2 cellular contexts compared by ENCODE assay signal in the genomic region with DNA sequence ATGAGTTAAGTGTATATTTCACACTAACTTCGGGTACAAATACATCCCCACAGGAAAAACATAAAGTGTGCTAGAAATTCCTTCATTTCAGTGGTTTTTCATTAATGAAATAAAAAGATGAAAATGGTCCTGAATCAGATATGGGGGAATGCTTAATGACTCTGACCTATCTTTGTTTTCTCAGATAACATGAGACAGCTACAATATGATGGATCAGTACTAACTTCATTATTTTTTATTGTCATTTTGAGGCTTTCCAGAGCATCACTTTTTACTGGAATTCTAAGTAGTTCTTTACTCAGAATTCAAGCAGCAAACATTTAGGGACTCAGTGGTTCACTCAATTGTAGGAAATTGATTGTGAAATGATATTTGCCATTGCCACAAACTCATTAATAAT.
TF ChIP-seq lines count a peak whose summit lies in the region.

No MANE protein-coding gene starts in this region.

TF ChIP-seq in SK-N-SH, 30 proteins besides CTCF, POLR2A, EP300 and RAD21 (continued from another document):
- TF ChIP-seq, protein P1, sequence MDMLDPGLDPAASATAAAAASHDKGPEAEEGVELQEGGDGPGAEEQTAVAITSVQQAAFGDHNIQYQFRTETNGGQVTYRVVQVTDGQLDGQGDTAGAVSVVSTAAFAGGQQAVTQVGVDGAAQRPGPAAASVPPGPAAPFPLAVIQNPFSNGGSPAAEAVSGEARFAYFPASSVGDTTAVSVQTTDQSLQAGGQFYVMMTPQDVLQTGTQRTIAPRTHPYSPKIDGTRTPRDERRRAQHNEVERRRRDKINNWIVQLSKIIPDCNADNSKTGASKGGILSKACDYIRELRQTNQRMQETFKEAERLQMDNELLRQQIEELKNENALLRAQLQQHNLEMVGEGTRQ (IDR thresholded peaks at IDR 0.05; ENCODE audit: borderline replicate concordance, low read depth, low read length): no peak

TF ChIP-seq in neural cell, 6 proteins besides CTCF, POLR2A, EP300 and RAD21 (continued from another document):
- TF ChIP-seq, protein P2, sequence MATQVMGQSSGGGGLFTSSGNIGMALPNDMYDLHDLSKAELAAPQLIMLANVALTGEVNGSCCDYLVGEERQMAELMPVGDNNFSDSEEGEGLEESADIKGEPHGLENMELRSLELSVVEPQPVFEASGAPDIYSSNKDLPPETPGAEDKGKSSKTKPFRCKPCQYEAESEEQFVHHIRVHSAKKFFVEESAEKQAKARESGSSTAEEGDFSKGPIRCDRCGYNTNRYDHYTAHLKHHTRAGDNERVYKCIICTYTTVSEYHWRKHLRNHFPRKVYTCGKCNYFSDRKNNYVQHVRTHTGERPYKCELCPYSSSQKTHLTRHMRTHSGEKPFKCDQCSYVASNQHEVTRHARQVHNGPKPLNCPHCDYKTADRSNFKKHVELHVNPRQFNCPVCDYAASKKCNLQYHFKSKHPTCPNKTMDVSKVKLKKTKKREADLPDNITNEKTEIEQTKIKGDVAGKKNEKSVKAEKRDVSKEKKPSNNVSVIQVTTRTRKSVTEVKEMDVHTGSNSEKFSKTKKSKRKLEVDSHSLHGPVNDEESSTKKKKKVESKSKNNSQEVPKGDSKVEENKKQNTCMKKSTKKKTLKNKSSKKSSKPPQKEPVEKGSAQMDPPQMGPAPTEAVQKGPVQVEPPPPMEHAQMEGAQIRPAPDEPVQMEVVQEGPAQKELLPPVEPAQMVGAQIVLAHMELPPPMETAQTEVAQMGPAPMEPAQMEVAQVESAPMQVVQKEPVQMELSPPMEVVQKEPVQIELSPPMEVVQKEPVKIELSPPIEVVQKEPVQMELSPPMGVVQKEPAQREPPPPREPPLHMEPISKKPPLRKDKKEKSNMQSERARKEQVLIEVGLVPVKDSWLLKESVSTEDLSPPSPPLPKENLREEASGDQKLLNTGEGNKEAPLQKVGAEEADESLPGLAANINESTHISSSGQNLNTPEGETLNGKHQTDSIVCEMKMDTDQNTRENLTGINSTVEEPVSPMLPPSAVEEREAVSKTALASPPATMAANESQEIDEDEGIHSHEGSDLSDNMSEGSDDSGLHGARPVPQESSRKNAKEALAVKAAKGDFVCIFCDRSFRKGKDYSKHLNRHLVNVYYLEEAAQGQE (IDR thresholded peaks at IDR 0.05; ENCODE audit: borderline replicate concordance): no peak
- TF ChIP-seq TAF1 (IDR thresholded peaks at IDR 0.05; ENCODE audit: low read depth) (no peak), POLR2AphosphoS5 (IDR thresholded peaks at IDR 0.05) (no peak)
